Comparison of ENCODE assay signal across 1 cellular context in the genomic region with DNA sequence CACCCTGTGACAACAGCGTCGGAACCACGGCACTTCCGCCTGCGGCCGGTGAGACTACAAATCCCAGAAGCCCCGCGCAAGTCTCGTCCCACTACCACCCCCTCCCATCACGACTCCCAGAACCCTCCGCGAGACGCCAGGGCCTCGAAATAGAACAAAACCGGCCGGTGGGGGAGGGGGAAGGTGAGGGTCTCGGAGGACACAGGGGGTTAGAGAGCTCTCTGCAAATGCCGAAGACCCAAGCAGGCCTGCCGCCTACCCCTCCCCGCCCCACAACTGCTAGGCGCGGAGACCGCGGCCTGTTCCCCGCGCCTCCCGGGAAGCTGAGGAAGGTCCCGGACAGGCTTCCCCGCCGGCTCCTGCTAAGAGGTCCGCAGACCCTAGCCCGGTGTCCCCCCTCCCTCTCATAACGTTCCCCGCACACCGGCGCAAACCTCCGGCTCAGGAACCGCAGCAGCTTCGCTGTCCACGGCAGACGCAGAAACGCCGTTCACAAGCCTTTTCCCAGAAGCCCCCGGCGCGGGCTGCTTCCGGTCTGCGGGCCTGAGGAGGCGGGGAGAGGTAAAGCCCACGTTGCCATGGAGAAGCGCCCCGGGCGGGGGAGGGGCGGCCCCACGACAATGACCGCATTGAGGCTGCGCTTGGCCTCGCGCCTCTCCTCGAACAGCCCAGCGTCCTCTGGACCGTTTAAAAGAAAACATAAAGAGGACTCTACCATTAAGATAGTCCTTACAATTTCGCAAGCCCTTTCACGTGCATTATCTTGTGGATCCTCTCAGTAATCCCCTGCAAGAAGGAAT.
TF ChIP-seq lines count a peak whose summit lies in the region.

A gene (minus strand): TSS at position 485 of the 800 bp plus-strand sequence. CDS start 3,770 bp downstream, outside the sequence.

TF ChIP-seq in HepG2, 621 proteins besides CTCF, POLR2A, EP300 and RAD21 (continued from another document and continues in another):
- TF ChIP-seq, protein P1, sequence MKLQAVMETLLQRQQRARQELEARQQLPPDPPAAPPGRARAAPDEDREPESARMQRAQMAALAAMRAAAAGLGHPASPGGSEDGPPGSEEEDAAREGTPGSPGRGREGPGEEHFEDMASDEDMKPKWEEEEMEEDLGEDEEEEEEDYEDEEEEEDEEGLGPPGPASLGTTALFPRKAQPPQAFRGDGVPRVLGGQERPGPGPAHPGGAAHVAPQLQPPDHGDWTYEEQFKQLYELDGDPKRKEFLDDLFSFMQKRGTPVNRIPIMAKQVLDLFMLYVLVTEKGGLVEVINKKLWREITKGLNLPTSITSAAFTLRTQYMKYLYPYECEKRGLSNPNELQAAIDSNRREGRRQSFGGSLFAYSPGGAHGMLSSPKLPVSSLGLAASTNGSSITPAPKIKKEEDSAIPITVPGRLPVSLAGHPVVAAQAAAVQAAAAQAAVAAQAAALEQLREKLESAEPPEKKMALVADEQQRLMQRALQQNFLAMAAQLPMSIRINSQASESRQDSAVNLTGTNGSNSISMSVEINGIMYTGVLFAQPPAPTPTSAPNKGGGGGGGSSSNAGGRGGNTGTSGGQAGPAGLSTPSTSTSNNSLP (IDR thresholded peaks at IDR 0.05; ENCODE audit: low read depth, low read length), result no peak
- TF ChIP-seq RBAK (CRISPR knock-in tag; IDR thresholded peaks at IDR 0.05) (no peak), ZC3H13 (CRISPR knock-in tag; IDR thresholded peaks at IDR 0.05) (peak; percentile 60; the same call in 1 of the 2 replicates), PHF5A (CRISPR knock-in tag; IDR thresholded peaks at IDR 0.05; ENCODE audit: low read depth, unreplicated experiment) (no peak), FOXA1 (IDR thresholded peaks at IDR 0.05) (no peak), FOXA1 (CRISPR knock-in tag; IDR thresholded peaks at IDR 0.05) (peak; percentile 3; the same call in 1 of the 2 replicates), CBX5 (CRISPR knock-in tag; IDR thresholded peaks at IDR 0.05; ENCODE audit: borderline replicate concordance) (peak; percentile 27; the same call in 1 of the 2 replicates), ZNF556 (CRISPR knock-in tag; IDR thresholded peaks at IDR 0.05; ENCODE audit: borderline replicate concordance) (no peak), CHCHD3 (CRISPR knock-in tag; IDR thresholded peaks at IDR 0.05) (no peak), YEATS2 (CRISPR knock-in tag; IDR thresholded peaks at IDR 0.05; ENCODE audit: borderline replicate concordance) (0 out of 2 replicates have a peak, but pooled peaks have one; percentile 55), ZNF773 (CRISPR knock-in tag; IDR thresholded peaks at IDR 0.05; ENCODE audit: borderline replicate concordance) (0 out of 2 replicates have a peak, but pooled peaks have one; percentile 44), MYNN (CRISPR knock-in tag; IDR thresholded peaks at IDR 0.05; ENCODE audit: low read depth) (no peak), ZNF768 (CRISPR knock-in tag; IDR thresholded peaks at IDR 0.05) (0 out of 2 replicates have a peak, but pooled peaks have one; percentile 12), ZNF614 (CRISPR knock-in tag; IDR thresholded peaks at IDR 0.05; ENCODE audit: borderline replicate concordance) (peak; percentile 33; the same call in 1 of the 2 replicates), ZNF3 (CRISPR knock-in tag; IDR thresholded peaks at IDR 0.05) (peak; percentile 43; the same call in 1 of the 2 replicates), ZNF460 (CRISPR knock-in tag; IDR thresholded peaks at IDR 0.05; ENCODE audit: borderline replicate concordance) (no peak; the same call in 1 of the 2 replicates), FOSL1 (CRISPR knock-in tag; IDR thresholded peaks at IDR 0.05; ENCODE audit: borderline replicate concordance) (no peak), ZBTB7B (CRISPR knock-in tag; IDR thresholded peaks at IDR 0.05) (no peak), PAF1 (CRISPR knock-in tag; IDR thresholded peaks at IDR 0.05) (no peak), ZNF546 (CRISPR knock-in tag; conservative IDR thresholded peaks at IDR 0.05) (no peak; the same call in 1 of the 2 replicates), ZNF225 (CRISPR knock-in tag; IDR thresholded peaks at IDR 0.05) (no peak; the same call in 1 of the 2 replicates), ZFX (CRISPR knock-in tag; IDR thresholded peaks at IDR 0.05; ENCODE audit: low read depth) (peak; percentile 98), ZNF570 (CRISPR knock-in tag; IDR thresholded peaks at IDR 0.05; ENCODE audit: borderline replicate concordance) (peak; percentile 58; the same call in 1 of the 2 replicates), RAD51 (IDR thresholded peaks at IDR 0.05; ENCODE audit: borderline replicate concordance) (no peak), NCOR1 (IDR thresholded peaks at IDR 0.05; ENCODE audit: borderline replicate concordance, low read length) (peak; percentile 46; the same call in 1 of the 2 replicates), ZNF577 (CRISPR knock-in tag; IDR thresholded peaks at IDR 0.05; ENCODE audit: borderline replicate concordance, low read depth) (no peak), SP5 (CRISPR knock-in tag; IDR thresholded peaks at IDR 0.05; ENCODE audit: borderline replicate concordance, low read depth) (peak; percentile 30; the same call in 1 of the 2 replicates), ZNF224 (CRISPR knock-in tag; IDR thresholded peaks at IDR 0.05) (no peak), NFRKB (IDR thresholded peaks at IDR 0.05) (no peak), REL (CRISPR knock-in tag; conservative IDR thresholded peaks at IDR 0.05) (peak; percentile 45; the same call in 1 of the 2 replicates), ZNF772 (CRISPR knock-in tag; IDR thresholded peaks at IDR 0.05) (peak; percentile 55; the same call in 1 of the 2 replicates), ZNF678 (CRISPR knock-in tag; IDR thresholded peaks at IDR 0.05) (peak; percentile 86; the same call in 1 of the 2 replicates), ZNF17 (CRISPR knock-in tag; IDR thresholded peaks at IDR 0.05) (no peak), MZF1 (CRISPR knock-in tag; IDR thresholded peaks at IDR 0.05; ENCODE audit: borderline replicate concordance) (no peak), SRY (CRISPR knock-in tag; IDR thresholded peaks at IDR 0.05) (no peak; the same call in 1 of the 2 replicates), HOXA5 (CRISPR knock-in tag; IDR thresholded peaks at IDR 0.05) (no peak; the same call in 1 of the 2 replicates), POLR2AphosphoS5 (IDR thresholded peaks at IDR 0.05; ENCODE audit: low read depth, low read length) (peak; percentile 81), ZFY (CRISPR knock-in tag; IDR thresholded peaks at IDR 0.05) (peak; percentile 94), FOXO1 (CRISPR knock-in tag; IDR thresholded peaks at IDR 0.05) (no peak; the same call in 1 of the 2 replicates), ZNF501 (CRISPR knock-in tag; IDR thresholded peaks at IDR 0.05) (peak; percentile 97), ZNF737 (CRISPR knock-in tag; IDR thresholded peaks at IDR 0.05; ENCODE audit: borderline replicate concordance) (no peak)
- TF ChIP-seq, protein P2, sequence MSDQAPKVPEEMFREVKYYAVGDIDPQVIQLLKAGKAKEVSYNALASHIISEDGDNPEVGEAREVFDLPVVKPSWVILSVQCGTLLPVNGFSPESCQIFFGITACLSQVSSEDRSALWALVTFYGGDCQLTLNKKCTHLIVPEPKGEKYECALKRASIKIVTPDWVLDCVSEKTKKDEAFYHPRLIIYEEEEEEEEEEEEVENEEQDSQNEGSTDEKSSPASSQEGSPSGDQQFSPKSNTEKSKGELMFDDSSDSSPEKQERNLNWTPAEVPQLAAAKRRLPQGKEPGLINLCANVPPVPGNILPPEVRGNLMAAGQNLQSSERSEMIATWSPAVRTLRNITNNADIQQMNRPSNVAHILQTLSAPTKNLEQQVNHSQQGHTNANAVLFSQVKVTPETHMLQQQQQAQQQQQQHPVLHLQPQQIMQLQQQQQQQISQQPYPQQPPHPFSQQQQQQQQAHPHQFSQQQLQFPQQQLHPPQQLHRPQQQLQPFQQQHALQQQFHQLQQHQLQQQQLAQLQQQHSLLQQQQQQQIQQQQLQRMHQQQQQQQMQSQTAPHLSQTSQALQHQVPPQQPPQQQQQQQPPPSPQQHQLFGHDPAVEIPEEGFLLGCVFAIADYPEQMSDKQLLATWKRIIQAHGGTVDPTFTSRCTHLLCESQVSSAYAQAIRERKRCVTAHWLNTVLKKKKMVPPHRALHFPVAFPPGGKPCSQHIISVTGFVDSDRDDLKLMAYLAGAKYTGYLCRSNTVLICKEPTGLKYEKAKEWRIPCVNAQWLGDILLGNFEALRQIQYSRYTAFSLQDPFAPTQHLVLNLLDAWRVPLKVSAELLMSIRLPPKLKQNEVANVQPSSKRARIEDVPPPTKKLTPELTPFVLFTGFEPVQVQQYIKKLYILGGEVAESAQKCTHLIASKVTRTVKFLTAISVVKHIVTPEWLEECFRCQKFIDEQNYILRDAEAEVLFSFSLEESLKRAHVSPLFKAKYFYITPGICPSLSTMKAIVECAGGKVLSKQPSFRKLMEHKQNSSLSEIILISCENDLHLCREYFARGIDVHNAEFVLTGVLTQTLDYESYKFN (CRISPR knock-in tag; conservative IDR thresholded peaks at IDR 0.05), result peak; percentile 42
- TF ChIP-seq, protein P3, sequence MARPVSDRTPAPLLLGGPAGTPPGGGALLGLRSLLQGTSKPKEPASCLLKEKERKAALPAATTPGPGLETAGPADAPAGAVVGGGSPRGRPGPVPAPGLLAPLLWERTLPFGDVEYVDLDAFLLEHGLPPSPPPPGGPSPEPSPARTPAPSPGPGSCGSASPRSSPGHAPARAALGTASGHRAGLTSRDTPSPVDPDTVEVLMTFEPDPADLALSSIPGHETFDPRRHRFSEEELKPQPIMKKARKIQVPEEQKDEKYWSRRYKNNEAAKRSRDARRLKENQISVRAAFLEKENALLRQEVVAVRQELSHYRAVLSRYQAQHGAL (CRISPR knock-in tag; IDR thresholded peaks at IDR 0.05; ENCODE audit: not compliant biosample characterization), result no peak
- TF ChIP-seq, protein P4, sequence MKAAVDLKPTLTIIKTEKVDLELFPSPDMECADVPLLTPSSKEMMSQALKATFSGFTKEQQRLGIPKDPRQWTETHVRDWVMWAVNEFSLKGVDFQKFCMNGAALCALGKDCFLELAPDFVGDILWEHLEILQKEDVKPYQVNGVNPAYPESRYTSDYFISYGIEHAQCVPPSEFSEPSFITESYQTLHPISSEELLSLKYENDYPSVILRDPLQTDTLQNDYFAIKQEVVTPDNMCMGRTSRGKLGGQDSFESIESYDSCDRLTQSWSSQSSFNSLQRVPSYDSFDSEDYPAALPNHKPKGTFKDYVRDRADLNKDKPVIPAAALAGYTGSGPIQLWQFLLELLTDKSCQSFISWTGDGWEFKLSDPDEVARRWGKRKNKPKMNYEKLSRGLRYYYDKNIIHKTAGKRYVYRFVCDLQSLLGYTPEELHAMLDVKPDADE (CRISPR knock-in tag; IDR thresholded peaks at IDR 0.05), result no peak
- TF ChIP-seq, protein P5, sequence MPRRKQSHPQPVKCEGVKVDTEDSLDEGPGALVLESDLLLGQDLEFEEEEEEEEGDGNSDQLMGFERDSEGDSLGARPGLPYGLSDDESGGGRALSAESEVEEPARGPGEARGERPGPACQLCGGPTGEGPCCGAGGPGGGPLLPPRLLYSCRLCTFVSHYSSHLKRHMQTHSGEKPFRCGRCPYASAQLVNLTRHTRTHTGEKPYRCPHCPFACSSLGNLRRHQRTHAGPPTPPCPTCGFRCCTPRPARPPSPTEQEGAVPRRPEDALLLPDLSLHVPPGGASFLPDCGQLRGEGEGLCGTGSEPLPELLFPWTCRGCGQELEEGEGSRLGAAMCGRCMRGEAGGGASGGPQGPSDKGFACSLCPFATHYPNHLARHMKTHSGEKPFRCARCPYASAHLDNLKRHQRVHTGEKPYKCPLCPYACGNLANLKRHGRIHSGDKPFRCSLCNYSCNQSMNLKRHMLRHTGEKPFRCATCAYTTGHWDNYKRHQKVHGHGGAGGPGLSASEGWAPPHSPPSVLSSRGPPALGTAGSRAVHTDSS (CRISPR knock-in tag; conservative IDR thresholded peaks at IDR 0.05), result 0 out of 2 replicates have a peak, but pooled peaks have one; percentile 45
- TF ChIP-seq, protein P6, sequence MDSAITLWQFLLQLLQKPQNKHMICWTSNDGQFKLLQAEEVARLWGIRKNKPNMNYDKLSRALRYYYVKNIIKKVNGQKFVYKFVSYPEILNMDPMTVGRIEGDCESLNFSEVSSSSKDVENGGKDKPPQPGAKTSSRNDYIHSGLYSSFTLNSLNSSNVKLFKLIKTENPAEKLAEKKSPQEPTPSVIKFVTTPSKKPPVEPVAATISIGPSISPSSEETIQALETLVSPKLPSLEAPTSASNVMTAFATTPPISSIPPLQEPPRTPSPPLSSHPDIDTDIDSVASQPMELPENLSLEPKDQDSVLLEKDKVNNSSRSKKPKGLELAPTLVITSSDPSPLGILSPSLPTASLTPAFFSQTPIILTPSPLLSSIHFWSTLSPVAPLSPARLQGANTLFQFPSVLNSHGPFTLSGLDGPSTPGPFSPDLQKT (CRISPR knock-in tag; IDR thresholded peaks at IDR 0.05; ENCODE audit: borderline replicate concordance), result 0 out of 2 replicates have a peak, but pooled peaks have one; percentile 40
- TF ChIP-seq, protein P7, sequence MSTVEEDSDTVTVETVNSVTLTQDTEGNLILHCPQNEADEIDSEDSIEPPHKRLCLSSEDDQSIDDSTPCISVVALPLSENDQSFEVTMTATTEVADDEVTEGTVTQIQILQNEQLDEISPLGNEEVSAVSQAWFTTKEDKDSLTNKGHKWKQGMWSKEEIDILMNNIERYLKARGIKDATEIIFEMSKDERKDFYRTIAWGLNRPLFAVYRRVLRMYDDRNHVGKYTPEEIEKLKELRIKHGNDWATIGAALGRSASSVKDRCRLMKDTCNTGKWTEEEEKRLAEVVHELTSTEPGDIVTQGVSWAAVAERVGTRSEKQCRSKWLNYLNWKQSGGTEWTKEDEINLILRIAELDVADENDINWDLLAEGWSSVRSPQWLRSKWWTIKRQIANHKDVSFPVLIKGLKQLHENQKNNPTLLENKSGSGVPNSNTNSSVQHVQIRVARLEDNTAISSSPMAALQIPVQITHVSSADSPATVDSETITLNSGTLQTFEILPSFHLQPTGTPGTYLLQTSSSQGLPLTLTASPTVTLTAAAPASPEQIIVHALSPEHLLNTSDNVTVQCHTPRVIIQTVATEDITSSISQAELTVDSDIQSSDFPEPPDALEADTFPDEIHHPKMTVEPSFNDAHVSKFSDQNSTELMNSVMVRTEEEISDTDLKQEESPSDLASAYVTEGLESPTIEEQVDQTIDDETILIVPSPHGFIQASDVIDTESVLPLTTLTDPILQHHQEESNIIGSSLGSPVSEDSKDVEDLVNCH (CRISPR knock-in tag; IDR thresholded peaks at IDR 0.05), result 0 out of 2 replicates have a peak, but pooled peaks have one; percentile 80
- TF ChIP-seq, protein P8, sequence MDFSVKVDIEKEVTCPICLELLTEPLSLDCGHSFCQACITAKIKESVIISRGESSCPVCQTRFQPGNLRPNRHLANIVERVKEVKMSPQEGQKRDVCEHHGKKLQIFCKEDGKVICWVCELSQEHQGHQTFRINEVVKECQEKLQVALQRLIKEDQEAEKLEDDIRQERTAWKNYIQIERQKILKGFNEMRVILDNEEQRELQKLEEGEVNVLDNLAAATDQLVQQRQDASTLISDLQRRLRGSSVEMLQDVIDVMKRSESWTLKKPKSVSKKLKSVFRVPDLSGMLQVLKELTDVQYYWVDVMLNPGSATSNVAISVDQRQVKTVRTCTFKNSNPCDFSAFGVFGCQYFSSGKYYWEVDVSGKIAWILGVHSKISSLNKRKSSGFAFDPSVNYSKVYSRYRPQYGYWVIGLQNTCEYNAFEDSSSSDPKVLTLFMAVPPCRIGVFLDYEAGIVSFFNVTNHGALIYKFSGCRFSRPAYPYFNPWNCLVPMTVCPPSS (IDR thresholded peaks at IDR 0.05), result no peak
- TF ChIP-seq, protein P9, sequence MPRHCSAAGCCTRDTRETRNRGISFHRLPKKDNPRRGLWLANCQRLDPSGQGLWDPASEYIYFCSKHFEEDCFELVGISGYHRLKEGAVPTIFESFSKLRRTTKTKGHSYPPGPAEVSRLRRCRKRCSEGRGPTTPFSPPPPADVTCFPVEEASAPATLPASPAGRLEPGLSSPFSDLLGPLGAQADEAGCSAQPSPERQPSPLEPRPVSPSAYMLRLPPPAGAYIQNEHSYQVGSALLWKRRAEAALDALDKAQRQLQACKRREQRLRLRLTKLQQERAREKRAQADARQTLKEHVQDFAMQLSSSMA (CRISPR knock-in tag; IDR thresholded peaks at IDR 0.05), result no peak
